ENCODE assay signal across 10 cellular contexts in genomic region chr3:119395923-119396358, GRCh38.
DNase-seq lines count a peak whose midpoint lies in the region; ATAC-seq and TF ChIP-seq lines count a peak whose summit lies in the region.
"Had no signal": no experiment of that assay in that cellular context is flagged by ENCODE, and none has a peak within 500 bp of the region (broad histone marks: within the 10 kb centered on the region; RNA-seq: fewer than 3 reads in every experiment).

No MANE protein-coding gene starts in this region.

- no peaks in the 10 kb centered on the region for H3K36me3 ChIP-seq in colonic mucosa

- peaks cover 17% of the 10 kb centered on the region for H3K4me1 Mint-ChIP-seq in T-helper 2 cell treated with Interferon-gamma antibody and Interleukin-4, amounts not matched to agents 5 μg/mL and 100 μg/mL, for 36 hours (ENCODE audit: low read depth)

- H3K4me1 ChIP-seq in colonic mucosa = no peaks in the 10 kb centered on the region

- no peaks in the 10 kb centered on the region for H3K36me3 Mint-ChIP-seq in T-helper 2 cell treated with Interferon-gamma antibody and Interleukin-4, amounts not matched to agents 5 μg/mL and 100 μg/mL, for 36 hours (ENCODE audit: low read depth)

- no peak overlapping the region for H3K9ac ChIP-seq in colonic mucosa (ENCODE audit: low read depth in 2 of 2, low read length in 2 of 2)

- intact Hi-C loops in colonic mucosa (cut with DNase I) = no loop called here

- no peak overlapping the region for H3K27ac Mint-ChIP-seq in T-helper 2 cell treated with Interferon-gamma antibody and Interleukin-4, amounts not matched to agents 5 μg/mL and 100 μg/mL, for 36 hours

- no peak for TF ChIP-seq CTCF in colonic mucosa (IDR thresholded peaks at IDR 0.05)

- DNase-seq in T-helper 2 cell treated with Interferon-gamma antibody and Interleukin-4, amounts not matched to agents 5 μg/mL and 100 μg/mL, for 36 hours (ENCODE audit: low spot score) = peak; percentile 9
- no peak for DNase-seq in dedifferentiated amniotic fluid mesenchymal stem cell (ENCODE audit: extremely low spot score)
- no peak for DNase-seq in NOMO-1 (lab: John Stamatoyannopoulos, UW; ENCODE audit: unreplicated experiment in 2 of 2)
- DNase-seq in COLO668 (lab: John Stamatoyannopoulos, UW; ENCODE audit: unreplicated experiment) = no peak
- DNase-seq in colonic mucosa = no peak
- DNase-seq: foreskin melanocyte had no signal

- no peaks in the 10 kb centered on the region for H3K9me3 Mint-ChIP-seq in T-helper 2 cell treated with Interferon-gamma antibody and Interleukin-4, amounts not matched to agents 5 μg/mL and 100 μg/mL, for 36 hours

- H3K9me3 ChIP-seq in colonic mucosa = no peaks in the 10 kb centered on the region
- H3K9me3 ChIP-seq: HAP-1 had no signal

- peak; percentile 80 for ATAC-seq in GM18520 (IDR thresholded peaks at IDR 0.05; ENCODE audit: unreplicated experiment)
- peak; percentile 80 for ATAC-seq in GM21390 (IDR thresholded peaks at IDR 0.05; ENCODE audit: unreplicated experiment)
- peak; percentile 40 for ATAC-seq in HG03060 (IDR thresholded peaks at IDR 0.05; ENCODE audit: low read depth, unreplicated experiment)

- no peak overlapping the region for H3K4me3 ChIP-seq in colonic mucosa
- H3K4me3 ChIP-seq: HAP-1 had no signal

- no peaks in the 10 kb centered on the region for H3K27me3 ChIP-seq in colonic mucosa

- H3K4me3 Mint-ChIP-seq in T-helper 2 cell treated with Interferon-gamma antibody and Interleukin-4, amounts not matched to agents 5 μg/mL and 100 μg/mL, for 36 hours = no peak overlapping the region

- H3K27ac ChIP-seq in colonic mucosa = no peak overlapping the region

- H3K27me3 Mint-ChIP-seq in T-helper 2 cell treated with Interferon-gamma antibody and Interleukin-4, amounts not matched to agents 5 μg/mL and 100 μg/mL, for 36 hours (ENCODE audit: low read depth) = no peaks in the 10 kb centered on the region
